Comparison of ENCODE assay signal across 8 cellular contexts in the genomic region with DNA sequence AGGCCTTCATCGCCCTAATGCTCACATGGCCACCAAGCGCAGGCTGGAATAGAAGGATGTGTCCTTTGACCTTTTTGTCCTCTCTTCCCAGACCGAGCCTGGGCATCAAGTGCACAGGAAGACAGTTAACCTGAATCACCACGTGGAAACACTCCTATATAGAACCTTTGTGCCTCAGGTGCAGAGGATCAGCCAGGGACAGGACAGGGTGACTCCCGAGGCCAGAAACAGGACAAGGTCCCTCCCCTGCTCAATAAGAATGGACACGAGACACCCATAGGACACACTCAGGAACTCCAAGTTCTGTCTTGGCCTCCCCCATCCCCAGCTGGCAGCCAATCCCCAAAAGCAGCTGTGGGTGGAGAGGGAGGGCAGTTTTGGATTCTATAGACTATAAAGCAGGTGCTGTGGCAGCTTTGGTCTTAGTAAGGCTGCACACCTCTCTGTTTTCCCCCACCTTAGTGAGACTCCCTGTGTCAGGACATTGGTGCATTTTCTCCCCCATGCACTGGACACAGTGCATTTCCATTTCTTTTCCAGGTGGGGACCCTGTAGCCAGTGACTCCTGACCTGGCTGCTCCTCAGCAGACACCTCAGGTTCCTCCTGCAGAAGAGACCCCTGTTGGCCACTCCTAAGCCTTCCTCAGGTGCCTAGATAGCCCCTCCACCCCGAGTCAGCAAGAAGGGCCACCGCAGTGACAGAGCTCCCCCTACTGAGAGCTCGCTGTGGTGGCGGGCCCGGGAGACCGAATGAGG. TPM values are rescaled to one million over a fixed set of nuclear protein-coding genes. Genes with fewer than 3 reads are reported as not detected.
DNase-seq lines count a peak whose midpoint lies in the region; ATAC-seq and TF ChIP-seq lines count a peak whose summit lies in the region.

No MANE protein-coding gene starts in this region.

- H3K27ac Mint-ChIP-seq in Calu3 (ENCODE audit: unreplicated experiment) (no peak overlapping the region), glutamatergic neuron (ENCODE audit: unreplicated experiment) (no peak overlapping the region)
- no peak overlapping the region for H3K27ac Mint-ChIP-seq in activated T-cell treated with anti-CD3 and anti-CD28 coated beads, Interleukin-2, amount 50 U/mL, for 72 hours

- TF ChIP-seq CTCF in Calu3 (IDR thresholded peaks at IDR 0.05; ENCODE audit: unreplicated experiment) (peak; percentile 75), glutamatergic neuron (IDR thresholded peaks at IDR 0.05; ENCODE audit: partially characterized antibody, unreplicated experiment) (peak; percentile 33), gastrocnemius medialis (IDR thresholded peaks at IDR 0.05 in 4 of 5, conservative IDR thresholded peaks at IDR 0.05 in 1 of 5) (peak; percentile 21 to 66 (median 57))

- no peak for TF ChIP-seq POLR2A in gastrocnemius medialis (IDR thresholded peaks at IDR 0.05)

- CTCF ChIA-PET in Calu3 (lab: Charles Lee) = interaction anchor here (0.5 to 1.8 kb wide), 6 partner anchors 10 to 449 kb away, joined by 3 to 8 read pairs (median 4); no protein-coding TSS in a partner anchor

- H3K36me3 Mint-ChIP-seq in Calu3 (ENCODE audit: insufficient read depth, unreplicated experiment) = no peaks in the 10 kb centered on the region
- H3K36me3 Mint-ChIP-seq in activated T-cell treated with anti-CD3 and anti-CD28 coated beads, Interleukin-2, amount 50 U/mL, for 72 hours (ENCODE audit: insufficient read depth in 2 of 2) = no peaks in the 10 kb centered on the region
- H3K36me3 Mint-ChIP-seq in glutamatergic neuron (ENCODE audit: unreplicated experiment) = no peaks in the 10 kb centered on the region

- in situ Hi-C loops in gastrocnemius medialis (cut with MboI; ENCODE audit: low sequenced_read_pairs in 4 of 4) = loop anchor here in 1 of 4 donors (5.0 kb wide), 1 partner anchor 140 kb away; no protein-coding TSS in a partner anchor
- in situ Hi-C loops in G401 (cut with HindIII; ENCODE audit: low sequenced_read_pairs) = no loop called here

- H3K27me3 ChIP-seq in gastrocnemius medialis = no peaks in the 10 kb centered on the region

- H3K27me3 Mint-ChIP-seq in Calu3 (ENCODE audit: unreplicated experiment) = peaks cover 13% of the 10 kb centered on the region
- H3K27me3 Mint-ChIP-seq in activated T-cell treated with anti-CD3 and anti-CD28 coated beads, Interleukin-2, amount 50 U/mL, for 72 hours (ENCODE audit: low read depth) = no peaks in the 10 kb centered on the region
- H3K27me3 Mint-ChIP-seq in glutamatergic neuron (ENCODE audit: unreplicated experiment) = no peaks in the 10 kb centered on the region

- peaks cover 23% of the 10 kb centered on the region for H3K4me1 Mint-ChIP-seq in Calu3 (ENCODE audit: low read depth, unreplicated experiment)
- H3K4me1 Mint-ChIP-seq in activated T-cell treated with anti-CD3 and anti-CD28 coated beads, Interleukin-2, amount 50 U/mL, for 72 hours (ENCODE audit: low read depth) = peaks cover 9% of the 10 kb centered on the region
- no peaks in the 10 kb centered on the region for H3K4me1 Mint-ChIP-seq in glutamatergic neuron (ENCODE audit: low read depth, unreplicated experiment)

- no TSS peak for BruUV-seq in Calu3 (replicated peaks; lab: Mats Ljungman, UMichigan)

- H3K9me3 ChIP-seq in gastrocnemius medialis = no peaks in the 10 kb centered on the region

- H3K4me3 Mint-ChIP-seq in Calu3 (ENCODE audit: low read depth, unreplicated experiment) (no peak overlapping the region), glutamatergic neuron (ENCODE audit: unreplicated experiment) (no peak overlapping the region)
- H3K4me3 Mint-ChIP-seq in activated T-cell treated with anti-CD3 and anti-CD28 coated beads, Interleukin-2, amount 50 U/mL, for 72 hours = no peak overlapping the region

- H3K27ac ChIP-seq in gastrocnemius medialis = no peak overlapping the region

- H3K36me3 ChIP-seq in gastrocnemius medialis = no peaks in the 10 kb centered on the region

- peak; percentile 72 for DNase-seq in Calu3
- DNase-seq in NCI-H82 (lab: John Stamatoyannopoulos, UW) = peak; percentile 82
- peak; percentile 64 to 66 for DNase-seq in activated T-cell treated with anti-CD3 and anti-CD28 coated beads, Interleukin-2, amount 50 U/mL, for 72 hours
- DNase-seq in glutamatergic neuron = peak; percentile 72
- no peak for DNase-seq in gastrocnemius medialis
- no peak for DNase-seq in G401 (ENCODE audit: low spot score)

- H3K9me3 Mint-ChIP-seq in Calu3 (ENCODE audit: low read depth, unreplicated experiment) = no peaks in the 10 kb centered on the region
- no peaks in the 10 kb centered on the region for H3K9me3 Mint-ChIP-seq in activated T-cell treated with anti-CD3 and anti-CD28 coated beads, Interleukin-2, amount 50 U/mL, for 72 hours
- no peaks in the 10 kb centered on the region for H3K9me3 Mint-ChIP-seq in glutamatergic neuron (ENCODE audit: unreplicated experiment)

- ATAC-seq in GM19438 (IDR thresholded peaks at IDR 0.05; ENCODE audit: low read depth, unreplicated experiment) (peak; percentile 67), HG03442 (IDR thresholded peaks at IDR 0.05; ENCODE audit: unreplicated experiment) (peak; percentile 85), gastrocnemius medialis (peak; percentile 38 to 58)
- ATAC-seq in activated T-cell treated with anti-CD3 and anti-CD28 coated beads, Interleukin-2, amount 50 U/mL, for 72 hours (replicated peaks in 1 of 2) = peak; percentile 81 to 85

- intact Hi-C loops in Calu3 (cut with micrococcal nuclease; ENCODE audit: unreplicated experiment) (loop anchor here (1.0 to 5.0 kb wide), 2 partner anchors 120 to 139 kb away; no protein-coding TSS in a partner anchor), gastrocnemius medialis (cut with DNase I; ENCODE audit: low total_unique reads) (loop anchor here (1.0 to 10.0 kb wide), 2 partner anchors 78 to 139 kb away; no protein-coding TSS in a partner anchor)

- H3K4me3 ChIP-seq in gastrocnemius medialis = no peak overlapping the region

- peaks cover 7 to 14% of the 10 kb centered on the region in 2 donors for H3K4me1 ChIP-seq in gastrocnemius medialis

RNA-seq across cellular contexts. Expression of a gene that starts 43.6 kb away (rescaled TPM):
- total RNA-seq in Calu3 (2022) (not detected in 2 replicates), glutamatergic neuron (ENCODE audit: unreplicated experiment) (not detected), gastrocnemius medialis (under 1 TPM in 2 of 4 donors, not detected in 2; 0.29 to 0.78 TPM)
- total RNA-seq in activated T-cell treated with anti-CD3 and anti-CD28 coated beads, Interleukin-2, amount 50 U/mL, for 72 hours = 10 to 100 TPM in 1 of 2 donors, 1 to 10 TPM in 1; 2.5 to 12.4 TPM
- total RNA-seq in G401 (2014; rRNA removed; shearing (Covaris generic)) = 7.0 and 28.4 TPM in 2 replicates

Comparison
In these comparisons a context has a peak if more than half of its experiments do, and no peak if none do; other contexts are left out.
1. DNase-seq: peak in Calu3 (single experiment), NCI-H82 (single experiment), activated T-cell treated with anti-CD3 and anti-CD28 coated beads, Interleukin-2, amount 50 U/mL, for 72 hours (2 of 2) and glutamatergic neuron (single experiment); none in gastrocnemius medialis (0 of 2) and G401 (single experiment).
2. Peak in every context shown above with its lines, with median percentiles within 50 percentile points of each other: CTCF ChIP-seq and ATAC-seq.